In genomic region chr1:245526141-245526540, GRCh38 we compare ENCODE assay signal across 3 cellular contexts.
TF ChIP-seq lines count a peak whose summit lies in the region.

No MANE protein-coding gene starts in this region.

TF ChIP-seq in WTC11, 78 proteins besides CTCF, POLR2A, EP300 and RAD21:
- TF ChIP-seq GTF2I (CRISPR knock-in tag; conservative IDR thresholded peaks at IDR 0.05) (peak; percentile 91), USF2 (CRISPR knock-in tag; IDR thresholded peaks at IDR 0.05) (no peak), MAX (CRISPR knock-in tag; IDR thresholded peaks at IDR 0.05) (no peak), MLX (CRISPR knock-in tag; IDR thresholded peaks at IDR 0.05) (no peak)

TF ChIP-seq in K562, 482 proteins besides CTCF, POLR2A, EP300 and RAD21:
- TF ChIP-seq RBM25 (IDR thresholded peaks at IDR 0.05; ENCODE audit: low read depth, low read length, severe bottlenecking) (peak; percentile 59), KHSRP (IDR thresholded peaks at IDR 0.05) (no peak)

TF ChIP-seq in H1, 55 proteins besides CTCF, POLR2A, EP300 and RAD21:
- TF ChIP-seq CEBPB (IDR thresholded peaks at IDR 0.05; ENCODE audit: low read depth, low read length) (no peak), KDM1A (IDR thresholded peaks at IDR 0.05; ENCODE audit: borderline replicate concordance, low read length) (peak; percentile 25; the same call in 1 of the 2 replicates)
